Comparison of ENCODE assay signal across 24 cellular contexts in the genomic region with DNA sequence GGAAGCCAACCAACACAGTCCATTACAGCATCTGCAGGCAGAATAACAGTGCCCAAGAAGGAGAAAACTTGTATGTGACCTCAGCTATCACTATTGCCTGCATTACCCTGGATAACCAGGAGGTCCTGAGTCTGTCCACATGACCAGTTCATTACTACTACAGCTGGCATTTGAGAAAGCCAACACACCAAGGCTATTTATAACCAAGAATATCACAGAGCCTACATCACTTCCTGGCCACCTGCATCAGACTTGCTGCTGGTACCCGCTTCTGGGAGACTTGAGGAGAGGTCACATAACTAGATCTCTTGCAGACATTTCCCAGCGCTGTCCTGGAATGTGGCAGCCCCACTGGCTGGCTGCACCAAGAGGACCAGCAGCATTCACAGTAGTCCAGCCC. TPM values are rescaled to one million over a fixed set of nuclear protein-coding genes. Genes with fewer than 3 reads are reported as not detected.
DNase-seq lines count a peak whose midpoint lies in the region; ATAC-seq and TF ChIP-seq lines count a peak whose summit lies in the region.
"Had no signal": no experiment of that assay in that cellular context is flagged by ENCODE, and none has a peak within 500 bp of the region (broad histone marks: within the 10 kb centered on the region; RNA-seq: fewer than 3 reads in every experiment).

No MANE protein-coding gene starts in this region.

- TF ChIP-seq POLR2A in upper lobe of left lung (IDR thresholded peaks at IDR 0.05), result no peak

- no peak overlapping the region for H2AFZ ChIP-seq in GM23248
- H2AFZ ChIP-seq: hepatocyte had no signal

- H3K27ac ChIP-seq in BLaER1 treated with 17β-estradiol and CSF1 and Interleukin-3, amounts not matched to agents 10 nM and 100 nM, result peak overlapping the region in 2 of 11 experiments; percentile 14 to 23; a peak in 2 of 22 replicates
- no peak overlapping the region for H3K27ac ChIP-seq in GM23248
- no peak overlapping the region for H3K27ac ChIP-seq in foreskin keratinocyte
- no peak overlapping the region for H3K27ac ChIP-seq in upper lobe of left lung
- H3K27ac ChIP-seq: hepatocyte, WERI-Rb-1 had no signal

- WGBS in GM23248 (ENCODE audit: low coverage in 1 of 2, low lambda C conversion rate in 2 of 2, missing lambda C conversion rate in 2 of 2), 2 experiments, result 4 to 5% methylated on average over 2 of the region's 2 CpGs
- 60% methylated on average over 1 to 2 of the region's 2 CpGs for WGBS in upper lobe of left lung, 2 donors

- ATAC-seq in foreskin keratinocyte (no peak), upper lobe of left lung (ENCODE audit: low FRiP score in 2 of 2) (no peak)
- ATAC-seq: natural killer cell treated with Interleukin-12 subunit alpha and Interleukin-12 subunit beta and Interleukin-15 and Interleukin-18, amount 100 ng/mL, for 72 hours; stimulated activated naive B cell treated with anti-CD40 and anti-IgM and Interleukin-4, amounts not matched to agents 10 μg/mL and 1 μg/mL and 100 μg/mL, for 72 hours had no signal

- no peak overlapping the region for H3K9ac ChIP-seq in BLaER1 treated with 17β-estradiol and CSF1 and Interleukin-3, amounts not matched to agents 10 nM and 100 nM
- H3K9ac ChIP-seq in GM23248, result no peak overlapping the region

- H3K4me3 ChIP-seq in BLaER1 treated with 17β-estradiol and CSF1 and Interleukin-3, amounts not matched to agents 10 nM and 100 nM, result no peak overlapping the region
- no peak overlapping the region for H3K4me3 ChIP-seq in GM23248
- H3K4me3 ChIP-seq in upper lobe of left lung, result no peak overlapping the region
- H3K4me3 ChIP-seq: hepatocyte had no signal

- H3K9me2 ChIP-seq in GM23248 (ENCODE audit: insufficient read depth), result no peaks in the 10 kb centered on the region

- no peak for TF ChIP-seq EP300 in upper lobe of left lung (IDR thresholded peaks at IDR 0.05)

- no peaks in the 10 kb centered on the region for H3K36me3 ChIP-seq in BLaER1 treated with 17β-estradiol and CSF1 and Interleukin-3, amounts not matched to agents 10 nM and 100 nM
- no peaks in the 10 kb centered on the region for H3K36me3 ChIP-seq in GM23248 (ENCODE audit: low read depth)
- H3K36me3 ChIP-seq in upper lobe of left lung, result no peaks in the 10 kb centered on the region
- H3K36me3 ChIP-seq: WERI-Rb-1 had no signal

- TF ChIP-seq CTCF in foreskin keratinocyte (conservative IDR thresholded peaks at IDR 0.05) (no peak), upper lobe of left lung (IDR thresholded peaks at IDR 0.05) (no peak)

- DNase-seq in GM23248, result peak; percentile 3
- DNase-seq in RKO (ENCODE audit: low spot score), result peak; percentile 46
- peak; percentile 43 for DNase-seq in islet precursor cell
- DNase-seq in activated effector memory CD4-positive, alpha-beta T cell treated with Interleukin-2 at 50 U/mL for 16 hours, result no peak
- no peak for DNase-seq in foreskin keratinocyte
- no peak for DNase-seq in upper lobe of left lung
- DNase-seq: activated CD4-positive, alpha-beta T cell treated with anti-CD3 and anti-CD28 coated beads, Interleukin-2, amount 10 ng/mL, durations not matched to agents 7 days and 5 days; aorta; CD4-positive, alpha-beta T cell; KBM-7; NCI-H1436 treated with DMSO at 0.1 percent for 48 hours; NCI-H2171; NCI-H510A treated with DMSO at 0.1 percent for 48 hours; retina; stimulated activated CD4-positive, alpha-beta T cell treated with anti-CD3 and anti-CD28 coated beads, Interleukin-4, amount 100 ng/mL, for 24 hours; stimulated activated naive B cell treated with anti-CD40 and anti-IgM and Interleukin-4, amounts not matched to agents 10 μg/mL and 1 μg/mL and 100 μg/mL, for 72 hours; WERI-Rb-1 had no signal

- H3K9me3 ChIP-seq in BLaER1 treated with 17β-estradiol and CSF1 and Interleukin-3, amounts not matched to agents 10 nM and 100 nM (replicated peaks in 1 of 11), result peaks cover 0 to 15% (median 11%) of the 10 kb centered on the region in 11 experiments; a peak in 14 of 22 replicates
- H3K9me3 ChIP-seq in GM23248 (ENCODE audit: low read depth), result no peaks in the 10 kb centered on the region
- no peaks in the 10 kb centered on the region for H3K9me3 ChIP-seq in upper lobe of left lung

- H4K20me1 ChIP-seq in BLaER1 treated with 17β-estradiol and CSF1 and Interleukin-3, amounts not matched to agents 10 nM and 100 nM, result no peaks in the 10 kb centered on the region
- H4K20me1 ChIP-seq in GM23248 (ENCODE audit: insufficient read depth), result no peaks in the 10 kb centered on the region

- peak overlapping the region; percentile 0 to 79 (median 63); a peak in 19 of 22 replicates for H3K4me2 ChIP-seq in BLaER1 treated with 17β-estradiol and CSF1 and Interleukin-3, amounts not matched to agents 10 nM and 100 nM
- H3K4me2 ChIP-seq in GM23248 (ENCODE audit: unreplicated experiment), result no peak overlapping the region
- H3K4me2 ChIP-seq: hepatocyte had no signal

- no peaks in the 10 kb centered on the region for H3K79me2 ChIP-seq in GM23248 (ENCODE audit: insufficient read depth)
- H3K79me2 ChIP-seq: hepatocyte had no signal

- H3K27me3 ChIP-seq in BLaER1 treated with 17β-estradiol and CSF1 and Interleukin-3, amounts not matched to agents 10 nM and 100 nM, result no peaks in the 10 kb centered on the region
- no peaks in the 10 kb centered on the region for H3K27me3 ChIP-seq in GM23248 (replicated peaks; ENCODE audit: insufficient read depth)
- H3K27me3 ChIP-seq in foreskin keratinocyte, result no peaks in the 10 kb centered on the region
- no peaks in the 10 kb centered on the region for H3K27me3 ChIP-seq in upper lobe of left lung
- H3K27me3 ChIP-seq: hepatocyte had no signal

- H3K4me1 ChIP-seq in BLaER1 treated with 17β-estradiol and CSF1 and Interleukin-3, amounts not matched to agents 10 nM and 100 nM, result peaks cover 16 to 37% (median 28%) of the 10 kb centered on the region in 10 experiments
- H3K4me1 ChIP-seq in GM23248 (ENCODE audit: insufficient read depth), result no peaks in the 10 kb centered on the region
- no peaks in the 10 kb centered on the region for H3K4me1 ChIP-seq in foreskin keratinocyte
- H3K4me1 ChIP-seq in upper lobe of left lung, result no peaks in the 10 kb centered on the region

- no peaks in the 10 kb centered on the region for H3F3A ChIP-seq in GM23248 (ENCODE audit: insufficient read depth)

- in situ Hi-C loops in GM23248 (cut with MboI), result no loop called here

RNA-seq across cellular contexts. Expression of gene OR56B4, which starts 11.1 kb away (rescaled TPM):
- not detected in 2 replicates for total RNA-seq in GM23248 (2014; rRNA removed; shearing (Covaris generic))
- polyA plus RNA-seq in GM23248 (2016; fragmentation: Nextera tagmentation; extraction: Ambion mirVana), result not detected in 2 replicates
- not detected in 2 replicates for total RNA-seq in foreskin keratinocyte
- polyA plus RNA-seq in foreskin keratinocyte, result not detected in 2 replicates
- not detected for total RNA-seq in upper lobe of left lung
- total RNA-seq: activated CD4-positive, alpha-beta T cell treated with anti-CD3 and anti-CD28 coated beads, Interleukin-2, amount 10 ng/mL, durations not matched to agents 7 days and 5 days; aorta; CD4-positive, alpha-beta T cell; fibroblast of villous mesenchyme; hepatocyte; lower leg skin; natural killer cell treated with Interleukin-12 subunit alpha and Interleukin-12 subunit beta and Interleukin-15 and Interleukin-18, amount 100 ng/mL, for 72 hours; osteoblast; temporal lobe had no signal
- polyA plus RNA-seq: aorta, hepatocyte had no signal

Comparison
In these comparisons a context has a peak if more than half of its experiments do, and no peak if none do; other contexts are left out.
1. DNase-seq: peak in GM23248 (single experiment), RKO (single experiment) and islet precursor cell (single experiment); none in activated effector memory CD4-positive, alpha-beta T cell treated with Interleukin-2 at 50 U/mL for 16 hours (single experiment), foreskin keratinocyte (0 of 2) and upper lobe of left lung (0 of 2).